ENCODE assay signal across 13 cellular contexts in genomic region chr12:56749853-56750252, GRCh38. TPM values are rescaled to one million over a fixed set of nuclear protein-coding genes. Genes with fewer than 3 reads are reported as not detected.
DNase-seq lines count a peak whose midpoint lies in the region; ATAC-seq lines count a peak whose summit lies in the region.
"Had no signal": no experiment of that assay in that cellular context is flagged by ENCODE, and none has a peak within 500 bp of the region (broad histone marks: within the 10 kb centered on the region; RNA-seq: fewer than 3 reads in every experiment).

No MANE protein-coding gene starts in this region.

- H3K4me1 ChIP-seq in trophoblast cell (ENCODE audit: control insufficient read depth in 1 of 2, insufficient read depth in 2 of 2, low read length in 2 of 2): no peaks in the 10 kb centered on the region

- H3K79me1 ChIP-seq in trophoblast cell (ENCODE audit: low read length): peaks cover 5% of the 10 kb centered on the region

- H3K9me3 Mint-ChIP-seq in activated CD4-positive, alpha-beta T cell treated with anti-CD3 and anti-CD28 coated beads, Interleukin-2, amount 10 ng/mL, durations not matched to agents 24 days and 14 days: no peaks in the 10 kb centered on the region
- no peaks in the 10 kb centered on the region for H3K9me3 Mint-ChIP-seq in activated naive CD8-positive, alpha-beta T cell treated with anti-CD3 and anti-CD28 coated beads, Interleukin-2, amount 50 U/mL, for 24 hours

- no peak overlapping the region for H4K12ac ChIP-seq in trophoblast cell (ENCODE audit: low read depth, low read length)

- no peak overlapping the region for H3K23ac ChIP-seq in trophoblast cell (ENCODE audit: low read length)

- no peak overlapping the region for H2BK12ac ChIP-seq in trophoblast cell (ENCODE audit: low read length)

- H2AFZ ChIP-seq in trophoblast cell (ENCODE audit: insufficient read depth, low read length, poor library complexity): no peak overlapping the region

- no peak overlapping the region for H4K8ac ChIP-seq in trophoblast cell (ENCODE audit: low read depth, low read length)

- no peak overlapping the region for H4K91ac ChIP-seq in trophoblast cell (ENCODE audit: low read depth, low read length)

- H3K36me3 Mint-ChIP-seq in activated CD4-positive, alpha-beta T cell treated with anti-CD3 and anti-CD28 coated beads, Interleukin-2, amount 10 ng/mL, durations not matched to agents 24 days and 14 days (ENCODE audit: low read depth): peaks cover 45% of the 10 kb centered on the region
- H3K36me3 Mint-ChIP-seq in activated naive CD8-positive, alpha-beta T cell treated with anti-CD3 and anti-CD28 coated beads, Interleukin-2, amount 50 U/mL, for 24 hours (ENCODE audit: low read depth): peaks cover 54% of the 10 kb centered on the region

- peaks cover 7 to 11% of the 10 kb centered on the region in 2 experiments for H3K36me3 ChIP-seq in trophoblast cell (ENCODE audit: control insufficient read depth in 1 of 2, insufficient read depth in 2 of 2, low read length in 2 of 2)

- H3K27ac ChIP-seq in trophoblast cell (ENCODE audit: low read depth, low read length): no peak overlapping the region

- no peak overlapping the region for H3K4ac ChIP-seq in trophoblast cell (ENCODE audit: low read depth, low read length)

- H3K27ac Mint-ChIP-seq in activated CD4-positive, alpha-beta T cell treated with anti-CD3 and anti-CD28 coated beads, Interleukin-2, amount 10 ng/mL, durations not matched to agents 24 days and 14 days: peak overlapping the region; percentile 76
- peak overlapping the region; percentile 49 for H3K27ac Mint-ChIP-seq in activated naive CD8-positive, alpha-beta T cell treated with anti-CD3 and anti-CD28 coated beads, Interleukin-2, amount 50 U/mL, for 24 hours

- no peak overlapping the region for H3K14ac ChIP-seq in trophoblast cell (ENCODE audit: low read length)

- no peak overlapping the region for H3K4me2 ChIP-seq in trophoblast cell (ENCODE audit: low read length)

- H3K4me1 Mint-ChIP-seq in activated CD4-positive, alpha-beta T cell treated with anti-CD3 and anti-CD28 coated beads, Interleukin-2, amount 10 ng/mL, durations not matched to agents 24 days and 14 days: peaks cover 39% of the 10 kb centered on the region
- H3K4me1 Mint-ChIP-seq in activated naive CD8-positive, alpha-beta T cell treated with anti-CD3 and anti-CD28 coated beads, Interleukin-2, amount 50 U/mL, for 24 hours: peaks cover 38% of the 10 kb centered on the region

- intact Hi-C loops in activated CD4-positive, alpha-beta T cell treated with anti-CD3 and anti-CD28 coated beads, Interleukin-2, amount 10 ng/mL, durations not matched to agents 24 days and 14 days (cut with micrococcal nuclease): loop anchor here (5.0 to 10.0 kb wide), 2 partner anchors 362 to 435 kb away; partner anchors contain the start of gene STAT6

- H2BK5ac ChIP-seq in trophoblast cell (ENCODE audit: low read depth, low read length, poor library complexity): peak overlapping the region; percentile 13

- peak overlapping the region; percentile 61 for H3K4me3 Mint-ChIP-seq in activated CD4-positive, alpha-beta T cell treated with anti-CD3 and anti-CD28 coated beads, Interleukin-2, amount 10 ng/mL, durations not matched to agents 24 days and 14 days
- H3K4me3 Mint-ChIP-seq in activated naive CD8-positive, alpha-beta T cell treated with anti-CD3 and anti-CD28 coated beads, Interleukin-2, amount 50 U/mL, for 24 hours: peak overlapping the region; percentile 98

- H2AK5ac ChIP-seq in trophoblast cell (ENCODE audit: low read length): no peak overlapping the region

- H3K9me3 ChIP-seq in trophoblast cell (ENCODE audit: insufficient read depth, low read depth, low read length): peaks cover 2% of the 10 kb centered on the region
- H3K9me3 ChIP-seq: upper lobe of left lung had no signal

- no peak overlapping the region for H3K18ac ChIP-seq in trophoblast cell (ENCODE audit: low read length)

- no peak overlapping the region for H2BK120ac ChIP-seq in trophoblast cell (ENCODE audit: insufficient read depth, low read length, poor library complexity)

- no peaks in the 10 kb centered on the region for H3K27me3 Mint-ChIP-seq in activated CD4-positive, alpha-beta T cell treated with anti-CD3 and anti-CD28 coated beads, Interleukin-2, amount 10 ng/mL, durations not matched to agents 24 days and 14 days
- no peaks in the 10 kb centered on the region for H3K27me3 Mint-ChIP-seq in activated naive CD8-positive, alpha-beta T cell treated with anti-CD3 and anti-CD28 coated beads, Interleukin-2, amount 50 U/mL, for 24 hours

- H3K4me3 ChIP-seq in trophoblast cell (ENCODE audit: low read depth, low read length): no peak overlapping the region
- H3K4me3 ChIP-seq: upper lobe of left lung had no signal

- no peak for DNase-seq in activated CD4-positive, alpha-beta T cell treated with anti-CD3 and anti-CD28 coated beads, Interleukin-2, amount 10 ng/mL, durations not matched to agents 24 days and 14 days
- DNase-seq in activated CD4-positive, alpha-beta T cell treated with anti-CD3 and anti-CD28 coated beads, Interleukin-2, amount 50 U/mL, for 4 hours: no peak
- DNase-seq in NCI-H2029 (lab: John Stamatoyannopoulos, UW): peak; percentile 68
- no peak for DNase-seq in activated naive CD8-positive, alpha-beta T cell treated with anti-CD3 and anti-CD28 coated beads, Interleukin-2, amount 50 U/mL, for 24 hours
- no peak for DNase-seq in trophoblast cell
- no peak for DNase-seq in occipital lobe (lab: John Stamatoyannopoulos, UW)
- no peak for DNase-seq in midbrain (lab: John Stamatoyannopoulos, UW)
- DNase-seq: foreskin fibroblast; kidney; NK-92 treated with Interleukin-12 subunit alpha and Interleukin-12 subunit beta, amount 100 ng/mL, for 24 hours; small intestine; upper lobe of left lung had no signal

- H3K9ac ChIP-seq in trophoblast cell (ENCODE audit: low read length): no peak overlapping the region

- no peak for ATAC-seq in activated naive CD8-positive, alpha-beta T cell treated with anti-CD3 and anti-CD28 coated beads, Interleukin-2, amount 50 U/mL, for 24 hours
- no peak for ATAC-seq in HG02884 (IDR thresholded peaks at IDR 0.05; ENCODE audit: unreplicated experiment)

- H3K79me2 ChIP-seq in trophoblast cell (ENCODE audit: control insufficient read depth, insufficient read depth, low read length, poor library complexity): peaks cover 3% of the 10 kb centered on the region

- no peaks in the 10 kb centered on the region for H3K27me3 ChIP-seq in trophoblast cell (ENCODE audit: insufficient read depth, low read length)
- H3K27me3 ChIP-seq: upper lobe of left lung had no signal

RNA-seq across cellular contexts. Expression of gene PRIM1, which starts 2.3 kb away (rescaled TPM):
- 69.2 and 74.0 TPM in 2 replicates for total RNA-seq in activated CD4-positive, alpha-beta T cell treated with anti-CD3 and anti-CD28 coated beads, Interleukin-2, amount 10 ng/mL, durations not matched to agents 24 days and 14 days
- polyA plus RNA-seq in trophoblast cell (2013): 12.5 and 13.4 TPM in 2 replicates
- 32.8 TPM for total RNA-seq in occipital lobe

RNA-seq across cellular contexts. Expression of gene HSD17B6, which starts 13.3 kb away (rescaled TPM):
- 1.3 and 2.4 TPM in 2 replicates for total RNA-seq in activated CD4-positive, alpha-beta T cell treated with anti-CD3 and anti-CD28 coated beads, Interleukin-2, amount 10 ng/mL, durations not matched to agents 24 days and 14 days
- 0.55 and 0.82 TPM in 2 replicates for polyA plus RNA-seq in trophoblast cell (2013)
- total RNA-seq in occipital lobe: 1.2 TPM

RNA-seq across cellular contexts. Expression of gene NACA, which starts 24.8 kb away (rescaled TPM):
- total RNA-seq in activated CD4-positive, alpha-beta T cell treated with anti-CD3 and anti-CD28 coated beads, Interleukin-2, amount 10 ng/mL, durations not matched to agents 24 days and 14 days: 1,041 and 1,057 TPM in 2 replicates
- polyA plus RNA-seq in trophoblast cell (2013): 1,910 and 1,942 TPM in 2 replicates
- 1,394 TPM for total RNA-seq in occipital lobe
